ENCODE assay signal across 1 cellular context in the genomic region with DNA sequence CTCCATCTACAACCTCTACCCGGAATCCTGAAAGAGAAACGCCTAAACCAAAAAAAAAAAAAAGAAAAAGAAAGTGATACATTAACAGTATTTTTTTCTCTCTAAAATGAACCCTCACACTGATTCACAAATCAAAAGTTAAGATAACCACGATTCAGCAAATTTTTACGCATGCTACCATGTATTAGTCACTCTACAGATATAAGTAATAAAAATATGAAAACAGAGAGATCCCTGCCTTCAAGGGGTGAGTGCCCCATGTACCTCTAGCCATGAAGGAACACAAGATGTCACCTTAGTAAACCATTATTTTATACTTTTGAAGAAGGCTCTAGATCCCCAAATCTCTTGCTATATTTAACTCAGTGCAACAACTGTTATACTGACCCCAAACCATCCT.
TF ChIP-seq lines count a peak whose summit lies in the region.

No MANE protein-coding gene starts in this region.

TF ChIP-seq in HepG2, 621 proteins besides CTCF, POLR2A, EP300 and RAD21 (continued from another document):
- no peak for TF ChIP-seq ARID4A (CRISPR knock-in tag; IDR thresholded peaks at IDR 0.05; ENCODE audit: borderline replicate concordance)
- TF ChIP-seq, protein P1, sequence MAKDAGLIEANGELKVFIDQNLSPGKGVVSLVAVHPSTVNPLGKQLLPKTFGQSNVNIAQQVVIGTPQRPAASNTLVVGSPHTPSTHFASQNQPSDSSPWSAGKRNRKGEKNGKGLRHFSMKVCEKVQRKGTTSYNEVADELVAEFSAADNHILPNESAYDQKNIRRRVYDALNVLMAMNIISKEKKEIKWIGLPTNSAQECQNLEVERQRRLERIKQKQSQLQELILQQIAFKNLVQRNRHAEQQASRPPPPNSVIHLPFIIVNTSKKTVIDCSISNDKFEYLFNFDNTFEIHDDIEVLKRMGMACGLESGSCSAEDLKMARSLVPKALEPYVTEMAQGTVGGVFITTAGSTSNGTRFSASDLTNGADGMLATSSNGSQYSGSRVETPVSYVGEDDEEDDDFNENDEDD (CRISPR knock-in tag; IDR thresholded peaks at IDR 0.05; ENCODE audit: borderline replicate concordance) = no peak
- TF ChIP-seq, protein P2, sequence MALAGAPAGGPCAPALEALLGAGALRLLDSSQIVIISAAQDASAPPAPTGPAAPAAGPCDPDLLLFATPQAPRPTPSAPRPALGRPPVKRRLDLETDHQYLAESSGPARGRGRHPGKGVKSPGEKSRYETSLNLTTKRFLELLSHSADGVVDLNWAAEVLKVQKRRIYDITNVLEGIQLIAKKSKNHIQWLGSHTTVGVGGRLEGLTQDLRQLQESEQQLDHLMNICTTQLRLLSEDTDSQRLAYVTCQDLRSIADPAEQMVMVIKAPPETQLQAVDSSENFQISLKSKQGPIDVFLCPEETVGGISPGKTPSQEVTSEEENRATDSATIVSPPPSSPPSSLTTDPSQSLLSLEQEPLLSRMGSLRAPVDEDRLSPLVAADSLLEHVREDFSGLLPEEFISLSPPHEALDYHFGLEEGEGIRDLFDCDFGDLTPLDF (CRISPR knock-in tag; IDR thresholded peaks at IDR 0.05) = no peak
